In genomic region chr17:27855454-27855853, GRCh38 we compare ENCODE assay signal across 29 cellular contexts. TPM values are rescaled to one million over a fixed set of nuclear protein-coding genes. Genes with fewer than 3 reads are reported as not detected.
"Had no signal": no experiment of that assay in that cellular context is flagged by ENCODE, and none has a peak within 500 bp of the region (broad histone marks: within the 10 kb centered on the region; RNA-seq: fewer than 3 reads in every experiment).

No MANE protein-coding gene starts in this region.

- H3K4me3 Mint-ChIP-seq: immature natural killer cell; mesothelial cell of epicardium; naive thymus-derived CD4-positive, alpha-beta T cell; natural killer cell treated with Interleukin-12 subunit alpha and Interleukin-12 subunit beta and Interleukin-15 and Interleukin-18, amount 100 ng/mL, for 72 hours; type B pancreatic cell had no signal

- H3K27me3 ChIP-seq: pancreas, stomach, testis, thyroid gland, uterus had no signal

- H3K36me3 ChIP-seq: left ventricle myocardium inferior, pancreas, prostate gland, stomach, thyroid gland, uterus had no signal

- ATAC-seq: naive thymus-derived CD4-positive, alpha-beta T cell; pancreas; right cardiac atrium; sciatic nerve had no signal

- H3K27ac Mint-ChIP-seq: immature natural killer cell; mesothelial cell of epicardium; naive thymus-derived CD4-positive, alpha-beta T cell; natural killer cell treated with Interleukin-12 subunit alpha and Interleukin-12 subunit beta and Interleukin-15 and Interleukin-18, amount 100 ng/mL, for 72 hours; type B pancreatic cell had no signal

- H3K4me1 Mint-ChIP-seq: immature natural killer cell, mesothelial cell of epicardium had no signal

- H3K27ac ChIP-seq: left ventricle myocardium inferior, pancreas, prostate gland, skin epidermis, stomach, testis, thyroid gland, uterus had no signal

- DNase-seq: hypothalamus; immature natural killer cell; kidney; left ventricle myocardium inferior; mesendoderm; naive thymus-derived CD4-positive, alpha-beta T cell; nucleus accumbens; pancreas; posterior cingulate gyrus; retina; right cardiac atrium; stimulated activated CD4-positive, alpha-beta T cell treated with anti-CD3 and anti-CD28 coated beads, Interleukin-12 subunit alpha, Interleukin-12 subunit beta, amount 100 ng/mL, for 4 hours; stimulated activated CD4-positive, alpha-beta T cell treated with anti-CD3 and anti-CD28 coated beads, Interleukin-15, amount 100 ng/mL, for 24 hours; stimulated activated CD4-positive, alpha-beta T cell treated with anti-CD3 and anti-CD28 coated beads, Interleukin-2, amount 100 ng/mL, for 24 hours; stimulated activated CD4-positive, alpha-beta T cell treated with anti-CD3 and anti-CD28 coated beads, Interleukin-4, amount 100 ng/mL, for 1 hour; stimulated activated naive CD4-positive, alpha-beta T cell; stomach; testis; thyroid gland; uterus had no signal

- H3K9me3 ChIP-seq: left ventricle myocardium inferior, pancreas, prostate gland, stomach, testis, thyroid gland, uterus had no signal

- H3K9me3 Mint-ChIP-seq: immature natural killer cell; mesothelial cell of epicardium; naive thymus-derived CD4-positive, alpha-beta T cell; natural killer cell treated with Interleukin-12 subunit alpha and Interleukin-12 subunit beta and Interleukin-15 and Interleukin-18, amount 100 ng/mL, for 72 hours; type B pancreatic cell had no signal

- H3K4me3 ChIP-seq: left ventricle myocardium inferior, lung, pancreas, prostate gland, skin epidermis, stomach, testis, thyroid gland, uterus had no signal

- H3K4me1 ChIP-seq: left ventricle myocardium inferior, pancreas, prostate gland, stomach, testis, thyroid gland, uterus had no signal

RNA-seq across cellular contexts. Expression of gene NOS2, which starts 55.1 kb away (rescaled TPM):
- total RNA-seq: mononuclear cell; natural killer cell treated with Interleukin-12 subunit alpha and Interleukin-12 subunit beta and Interleukin-15 and Interleukin-18, amount 100 ng/mL, for 72 hours; osteoblast had no signal
